8 cellular contexts compared by ENCODE assay signal in genomic region chr9:36166150-36166927, GRCh38. TPM values are rescaled to one million over a fixed set of nuclear protein-coding genes. Genes with fewer than 3 reads are reported as not detected.
DNase-seq lines count a peak whose midpoint lies in the region; ATAC-seq and TF ChIP-seq lines count a peak whose summit lies in the region.

No MANE protein-coding gene starts in this region.

- H3K4me1 ChIP-seq in PC-9 (replicated peaks; ENCODE audit: insufficient read depth) = 0 out of 2 replicates have a peak, but pooled peaks cover 2% of the 10 kb centered on the region

- H3F3A ChIP-seq in PC-9 (ENCODE audit: insufficient read depth, low read depth) = no peaks in the 10 kb centered on the region

- peak overlapping the region; percentile 37; the same call in 1 of the 2 replicates for H3K4me3 ChIP-seq in PC-9
- peak overlapping the region; percentile 60 for H3K4me3 ChIP-seq in fibroblast of mammary gland (ENCODE audit: control insufficient read depth, low read depth, low read length)

- CTCF ChIA-PET in PC-9 (lab: Charles Lee) = interaction anchor here (0.6 to 1.0 kb wide), 4 partner anchors 10 to 213 kb away, joined by 3 to 13 read pairs (median 5); no protein-coding TSS in a partner anchor

- no peak overlapping the region for H2AFZ ChIP-seq in PC-9

- intact Hi-C loops in CD14-positive monocyte (cut with micrococcal nuclease) (loop anchor here (1.0 to 10.0 kb wide), 5 partner anchors 8 to 132 kb away; partner anchors contain the start of gene RECK (in 2 of the 2)), PC-9 (cut with micrococcal nuclease; ENCODE audit: unreplicated experiment) (loop anchor here (1.0 to 5.0 kb wide), 2 partner anchors 64 to 144 kb away; no protein-coding TSS in a partner anchor), natural killer cell (cut with micrococcal nuclease) (loop anchor here (1.0 kb wide), 2 partner anchors 14 to 63 kb away; no protein-coding TSS in a partner anchor)

- no peaks in the 10 kb centered on the region for H3K27me3 ChIP-seq in PC-9 (ENCODE audit: insufficient read depth, low read depth)

- no peaks in the 10 kb centered on the region for H4K20me1 ChIP-seq in PC-9 (ENCODE audit: insufficient read depth)

- peak; percentile 83 for DNase-seq in CD14-positive monocyte (ENCODE audit: low spot score)
- peak in 60 of 76 experiments; percentile 6 to 72 (median 40) for DNase-seq in HUDEP-2 (lab: John Stamatoyannopoulos, UW; ENCODE audit: unreplicated experiment in 76 of 76)
- peak; percentile 69 to 81 for DNase-seq in PC-9
- DNase-seq in activated T-cell treated with anti-CD3 and anti-CD28 coated beads, Interleukin-2, amount 50 U/mL, for 72 hours = peak; percentile 87 to 91
- DNase-seq in fibroblast of mammary gland (ENCODE audit: low read depth) = peak; percentile 84
- peak; percentile 88 for DNase-seq in natural killer cell

- TF ChIP-seq CTCF in CD14-positive monocyte (IDR thresholded peaks at IDR 0.05) = peak; percentile 92
- peak; percentile 79 for TF ChIP-seq CTCF in PC-9 (conservative IDR thresholded peaks at IDR 0.05)
- TF ChIP-seq CTCF in fibroblast of mammary gland (conservative IDR thresholded peaks at IDR 0.05; ENCODE audit: control insufficient read depth, insufficient read depth, low read depth, low read length) = peak; percentile 50
- TF ChIP-seq CTCF in natural killer cell (IDR thresholded peaks at IDR 0.05) = peak; percentile 98

- POLR2A ChIA-PET in PC-9 (lab: Charles Lee; ENCODE audit: unreplicated experiment) = no interaction called here

- no peaks in the 10 kb centered on the region for H3K79me2 ChIP-seq in PC-9 (ENCODE audit: low read depth)

- H3K36me3 Mint-ChIP-seq in CD14-positive monocyte = peaks cover 24 to 28% of the 10 kb centered on the region in 2 donors
- H3K36me3 Mint-ChIP-seq in activated T-cell treated with anti-CD3 and anti-CD28 coated beads, Interleukin-2, amount 50 U/mL, for 72 hours (ENCODE audit: insufficient read depth in 2 of 2) = no peaks in the 10 kb centered on the region
- no peaks in the 10 kb centered on the region for H3K36me3 Mint-ChIP-seq in natural killer cell
- H3K36me3 Mint-ChIP-seq in stimulated activated memory B cell treated with anti-CD40 and anti-IgM and Interleukin-4, amounts not matched to agents 10 μg/mL and 1 μg/mL and 100 μg/mL, for 72 hours = no peaks in the 10 kb centered on the region

- H3K27ac Mint-ChIP-seq in CD14-positive monocyte = peak overlapping the region in 6 of 7 donors; percentile 23 to 87 (median 76)
- no peak overlapping the region for H3K27ac Mint-ChIP-seq in activated T-cell treated with anti-CD3 and anti-CD28 coated beads, Interleukin-2, amount 50 U/mL, for 72 hours
- peak overlapping the region; percentile 50 to 74 for H3K27ac Mint-ChIP-seq in natural killer cell
- H3K27ac Mint-ChIP-seq in stimulated activated memory B cell treated with anti-CD40 and anti-IgM and Interleukin-4, amounts not matched to agents 10 μg/mL and 1 μg/mL and 100 μg/mL, for 72 hours = peak overlapping the region; percentile 77

- H3K9me3 Mint-ChIP-seq in CD14-positive monocyte (peaks cover 0 to 2% (median 0%) of the 10 kb centered on the region in 7 donors), natural killer cell (no peaks in the 10 kb centered on the region)
- no peaks in the 10 kb centered on the region for H3K9me3 Mint-ChIP-seq in activated T-cell treated with anti-CD3 and anti-CD28 coated beads, Interleukin-2, amount 50 U/mL, for 72 hours
- H3K9me3 Mint-ChIP-seq in stimulated activated memory B cell treated with anti-CD40 and anti-IgM and Interleukin-4, amounts not matched to agents 10 μg/mL and 1 μg/mL and 100 μg/mL, for 72 hours = no peaks in the 10 kb centered on the region

- H3K4me3 Mint-ChIP-seq in CD14-positive monocyte = peak overlapping the region; percentile 72 to 82
- peak overlapping the region; percentile 81 to 82 for H3K4me3 Mint-ChIP-seq in activated T-cell treated with anti-CD3 and anti-CD28 coated beads, Interleukin-2, amount 50 U/mL, for 72 hours
- H3K4me3 Mint-ChIP-seq in natural killer cell = peak overlapping the region; percentile 72
- peak overlapping the region; percentile 81 for H3K4me3 Mint-ChIP-seq in stimulated activated memory B cell treated with anti-CD40 and anti-IgM and Interleukin-4, amounts not matched to agents 10 μg/mL and 1 μg/mL and 100 μg/mL, for 72 hours

- no TSS peak for BruUV-seq in PC-9 (replicated peaks; lab: Mats Ljungman, UMichigan)

- no peaks in the 10 kb centered on the region for H3K9me3 ChIP-seq in PC-9 (ENCODE audit: insufficient read depth, low read depth)

- H3K27me3 Mint-ChIP-seq in CD14-positive monocyte (ENCODE audit: low read depth in 3 of 3) = peaks cover 7 to 15% (median 7%) of the 10 kb centered on the region in 3 donors
- no peaks in the 10 kb centered on the region for H3K27me3 Mint-ChIP-seq in activated T-cell treated with anti-CD3 and anti-CD28 coated beads, Interleukin-2, amount 50 U/mL, for 72 hours (ENCODE audit: low read depth)
- H3K27me3 Mint-ChIP-seq in natural killer cell (ENCODE audit: low read depth in 2 of 2) = peaks cover 0 to 6% of the 10 kb centered on the region in 2 donors
- H3K27me3 Mint-ChIP-seq in stimulated activated memory B cell treated with anti-CD40 and anti-IgM and Interleukin-4, amounts not matched to agents 10 μg/mL and 1 μg/mL and 100 μg/mL, for 72 hours = peaks cover 6% of the 10 kb centered on the region

- no peaks in the 10 kb centered on the region for H3K36me3 ChIP-seq in PC-9 (ENCODE audit: low read depth)

- H3K4me1 Mint-ChIP-seq in CD14-positive monocyte = peaks cover 38% of the 10 kb centered on the region
- H3K4me1 Mint-ChIP-seq in activated T-cell treated with anti-CD3 and anti-CD28 coated beads, Interleukin-2, amount 50 U/mL, for 72 hours (ENCODE audit: low read depth) = no peaks in the 10 kb centered on the region
- H3K4me1 Mint-ChIP-seq in natural killer cell = peaks cover 4 to 22% of the 10 kb centered on the region in 2 donors
- peaks cover 9% of the 10 kb centered on the region for H3K4me1 Mint-ChIP-seq in stimulated activated memory B cell treated with anti-CD40 and anti-IgM and Interleukin-4, amounts not matched to agents 10 μg/mL and 1 μg/mL and 100 μg/mL, for 72 hours

- no peak overlapping the region for H3K27ac ChIP-seq in PC-9

- no peaks in the 10 kb centered on the region for H3K9me2 ChIP-seq in PC-9 (ENCODE audit: insufficient read depth)

- ATAC-seq in GM19452 (IDR thresholded peaks at IDR 0.05; ENCODE audit: unreplicated experiment) (peak; percentile 90), natural killer cell (peak; percentile 96 to 99 (median 96))
- ATAC-seq in activated T-cell treated with anti-CD3 and anti-CD28 coated beads, Interleukin-2, amount 50 U/mL, for 72 hours (replicated peaks in 1 of 2) = peak; percentile 97 to 98
- peak; percentile 96 for ATAC-seq in stimulated activated memory B cell treated with anti-CD40 and anti-IgM and Interleukin-4, amounts not matched to agents 10 μg/mL and 1 μg/mL and 100 μg/mL, for 72 hours

- peak overlapping the region; percentile 65 for H3K4me2 ChIP-seq in PC-9

RNA-seq across cellular contexts. Expression of gene CCIN, which starts 2.8 kb away (rescaled TPM):
- under 1 TPM; 0.11 to 0.35 TPM for polyA plus RNA-seq in CD14-positive monocyte
- not detected in 2 replicates for total RNA-seq in PC-9 (2021)
- under 1 TPM in 1 of 2 donors, not detected in 1; 0.12 TPM for total RNA-seq in activated T-cell treated with anti-CD3 and anti-CD28 coated beads, Interleukin-2, amount 50 U/mL, for 72 hours
- total RNA-seq in natural killer cell = 1 to 10 TPM; 2.0 to 2.8 (median 2.0) TPM

RNA-seq across cellular contexts. Expression of gene CLTA, which starts 24.4 kb away (rescaled TPM):
- polyA plus RNA-seq in CD14-positive monocyte = 100 to 1,000 TPM; 225 to 262 TPM
- total RNA-seq in PC-9 (2021) = 146 and 164 TPM in 2 replicates
- total RNA-seq in activated T-cell treated with anti-CD3 and anti-CD28 coated beads, Interleukin-2, amount 50 U/mL, for 72 hours = 10 to 100 TPM; 86.8 to 91.6 TPM
- 10 to 100 TPM; 49.4 to 62.0 (median 52.6) TPM for total RNA-seq in natural killer cell

RNA-seq across cellular contexts. Expression of gene GLIPR2, which starts 29.8 kb away (rescaled TPM):
- 100 to 1,000 TPM; 520 to 528 TPM for polyA plus RNA-seq in CD14-positive monocyte
- total RNA-seq in PC-9 (2021) (3.9 and 7.7 TPM in 2 replicates), natural killer cell (100 to 1,000 TPM; 124 to 135 (median 125) TPM)
- 10 to 100 TPM; 17.7 to 22.7 TPM for total RNA-seq in activated T-cell treated with anti-CD3 and anti-CD28 coated beads, Interleukin-2, amount 50 U/mL, for 72 hours

Comparison
In these comparisons a context has a peak if more than half of its experiments do, and no peak if none do; other contexts are left out.
1. RNA of gene GLIPR2, which starts 29.8 kb away (total RNA-seq): 124 to 135 TPM in natural killer cell; 17.7 to 22.7 TPM in activated T-cell treated with anti-CD3 and anti-CD28 coated beads, Interleukin-2, amount 50 U/mL, for 72 hours and 3.9 to 7.7 TPM in PC-9; every median in the first group is over 4 times any median in the second.
2. Peak in every context shown above with its lines, with median percentiles within 50 percentile points of each other: DNase-seq, H3K4me3 Mint-ChIP-seq, CTCF ChIP-seq and ATAC-seq.